22 cellular contexts compared by ENCODE assay signal in genomic region chr1:67761730-67762129, GRCh38.
"Had no signal": no experiment of that assay in that cellular context is flagged by ENCODE, and none has a peak within 500 bp of the region (broad histone marks: within the 10 kb centered on the region; RNA-seq: fewer than 3 reads in every experiment).

No MANE protein-coding gene starts in this region.

- H3K9ac ChIP-seq: neural progenitor cell had no signal

- H3K4me2 ChIP-seq: neural progenitor cell had no signal

- H3K9me3 ChIP-seq: ascending aorta, gastrocnemius medialis, heart left ventricle, left ventricle myocardium inferior, psoas muscle, suprapubic skin had no signal

- H3K4me3 ChIP-seq: ascending aorta, gastrocnemius medialis, heart left ventricle, left ventricle myocardium inferior, neural progenitor cell, psoas muscle, suprapubic skin had no signal

- H3K27ac ChIP-seq: gastrocnemius medialis, heart left ventricle, left ventricle myocardium inferior, neural progenitor cell, psoas muscle, suprapubic skin had no signal

- H3K27ac Mint-ChIP-seq: activated B cell treated with CpG ODN at 0.5 μM for 24 hours; activated CD4-positive, alpha-beta memory T cell treated with anti-CD3 and anti-CD28 coated beads, Interleukin-2, amount 10 ng/mL, durations not matched to agents 7 days and 5 days; activated CD8-positive, alpha-beta memory T cell treated with anti-CD3 and anti-CD28 coated beads, Interleukin-2, amount 10 ng/mL, durations not matched to agents 7 days and 5 days; activated naive CD4-positive, alpha-beta T cell treated with anti-CD3 and anti-CD28 coated beads, Interleukin-2, amount 10 ng/mL, durations not matched to agents 7 days and 5 days; activated T-helper 17 cell treated with anti-CD3 and anti-CD28 coated beads, Interleukin-2, amount 50 U/mL, for 72 hours; stimulated activated naive CD8-positive, alpha-beta T cell treated with anti-CD3 and anti-CD28 coated beads, Interleukin-15, amount 100 ng/mL, for 72 hours had no signal

- DNase-seq: activated B cell treated with CpG ODN at 0.5 μM for 24 hours; activated CD4-positive, alpha-beta memory T cell treated with anti-CD3 and anti-CD28 coated beads, Interleukin-2, amount 10 ng/mL, durations not matched to agents 7 days and 5 days; activated CD4-positive, alpha-beta T cell treated with anti-CD3 and anti-CD28 coated beads for 48 hours; activated CD8-positive, alpha-beta memory T cell treated with anti-CD3 and anti-CD28 coated beads, Interleukin-2, amount 10 ng/mL, durations not matched to agents 7 days and 5 days; activated naive CD4-positive, alpha-beta T cell treated with anti-CD3 and anti-CD28 coated beads, Interleukin-2, amount 10 ng/mL, durations not matched to agents 7 days and 5 days; cortex of kidney; gastrocnemius medialis; heart left ventricle; kidney glomerular epithelial cell; left ventricle myocardium inferior; mammary epithelial cell; naive B cell; psoas muscle; right cardiac atrium; stimulated activated CD4-positive, alpha-beta T cell treated with anti-CD3 and anti-CD28 coated beads, Interleukin-4, amount 100 ng/mL, for 1 hour; stimulated activated naive CD8-positive, alpha-beta T cell treated with anti-CD3 and anti-CD28 coated beads, Interleukin-15, amount 100 ng/mL, for 72 hours had no signal

- H3K27me3 Mint-ChIP-seq: type B pancreatic cell had no signal

- H3K4me1 Mint-ChIP-seq: activated T-helper 17 cell treated with anti-CD3 and anti-CD28 coated beads, Interleukin-2, amount 50 U/mL, for 72 hours had no signal

- ATAC-seq: activated CD8-positive, alpha-beta memory T cell treated with anti-CD3 and anti-CD28 coated beads, Interleukin-2, amount 10 ng/mL, durations not matched to agents 7 days and 5 days; activated T-helper 17 cell treated with anti-CD3 and anti-CD28 coated beads, Interleukin-2, amount 50 U/mL, for 72 hours; gastrocnemius medialis; heart left ventricle; psoas muscle; right cardiac atrium; stimulated activated naive CD8-positive, alpha-beta T cell treated with anti-CD3 and anti-CD28 coated beads, Interleukin-15, amount 100 ng/mL, for 72 hours had no signal

- H3K9me3 Mint-ChIP-seq: activated B cell treated with CpG ODN at 0.5 μM for 24 hours; activated CD4-positive, alpha-beta memory T cell treated with anti-CD3 and anti-CD28 coated beads, Interleukin-2, amount 10 ng/mL, durations not matched to agents 7 days and 5 days; activated naive CD4-positive, alpha-beta T cell treated with anti-CD3 and anti-CD28 coated beads, Interleukin-2, amount 10 ng/mL, durations not matched to agents 7 days and 5 days; activated T-helper 17 cell treated with anti-CD3 and anti-CD28 coated beads, Interleukin-2, amount 50 U/mL, for 72 hours; central memory CD8-positive, alpha-beta T cell; naive B cell; neural progenitor cell; stimulated activated naive CD8-positive, alpha-beta T cell treated with anti-CD3 and anti-CD28 coated beads, Interleukin-15, amount 100 ng/mL, for 72 hours; type B pancreatic cell had no signal

- H3K36me3 Mint-ChIP-seq: activated CD8-positive, alpha-beta memory T cell treated with anti-CD3 and anti-CD28 coated beads, Interleukin-2, amount 10 ng/mL, durations not matched to agents 7 days and 5 days; activated naive CD4-positive, alpha-beta T cell treated with anti-CD3 and anti-CD28 coated beads, Interleukin-2, amount 10 ng/mL, durations not matched to agents 7 days and 5 days; naive B cell; type B pancreatic cell had no signal

- H2AFZ ChIP-seq: neural progenitor cell had no signal

- H3K27me3 ChIP-seq: ascending aorta, gastrocnemius medialis, heart left ventricle, neural progenitor cell, suprapubic skin had no signal

- H3K36me3 ChIP-seq: ascending aorta, gastrocnemius medialis, heart left ventricle, left ventricle myocardium inferior, neural progenitor cell had no signal

- H3K4me3 Mint-ChIP-seq: activated B cell treated with CpG ODN at 0.5 μM for 24 hours; activated CD4-positive, alpha-beta memory T cell treated with anti-CD3 and anti-CD28 coated beads, Interleukin-2, amount 10 ng/mL, durations not matched to agents 7 days and 5 days; activated CD8-positive, alpha-beta memory T cell treated with anti-CD3 and anti-CD28 coated beads, Interleukin-2, amount 10 ng/mL, durations not matched to agents 7 days and 5 days; activated naive CD4-positive, alpha-beta T cell treated with anti-CD3 and anti-CD28 coated beads, Interleukin-2, amount 10 ng/mL, durations not matched to agents 7 days and 5 days; activated T-helper 17 cell treated with anti-CD3 and anti-CD28 coated beads, Interleukin-2, amount 50 U/mL, for 72 hours; central memory CD8-positive, alpha-beta T cell; naive B cell; neural progenitor cell; stimulated activated naive CD8-positive, alpha-beta T cell treated with anti-CD3 and anti-CD28 coated beads, Interleukin-15, amount 100 ng/mL, for 72 hours; type B pancreatic cell had no signal
